Comparison of ENCODE assay signal across 8 cellular contexts in genomic region chr6:150622941-150623874, GRCh38. TPM values are rescaled to one million over a fixed set of nuclear protein-coding genes. Genes with fewer than 3 reads are reported as not detected.
A peak's percentile ranks its signal among the peaks of the same experiment; 100 is the strongest.
DNase-seq lines count a peak whose midpoint lies in the region; ATAC-seq and TF ChIP-seq lines count a peak whose summit lies in the region.

No MANE protein-coding gene starts in this region.

- H3K9me3 ChIP-seq in CD8-positive, alpha-beta T cell (ENCODE audit: low read length): no peaks in the 10 kb centered on the region
- no peaks in the 10 kb centered on the region for H3K9me3 ChIP-seq in MG63

- H3K4me1 ChIP-seq in CD8-positive, alpha-beta T cell (ENCODE audit: insufficient read depth, low read length): no peaks in the 10 kb centered on the region

- peak overlapping the region; percentile 3 for H3K27ac Mint-ChIP-seq in CD8-positive, alpha-beta T cell
- no peak overlapping the region for H3K27ac Mint-ChIP-seq in stimulated activated effector memory CD8-positive, alpha-beta T cell treated with anti-CD3 and anti-CD28 coated beads, Interleukin-12 subunit alpha, Interleukin-12 subunit beta, amount 100 ng/mL, for 72 hours

- H3K27me3 ChIP-seq in CD8-positive, alpha-beta T cell (ENCODE audit: insufficient read depth, low read length): no peaks in the 10 kb centered on the region
- H3K27me3 ChIP-seq in MG63: no peaks in the 10 kb centered on the region

- POLR2A ChIA-PET in CD8-positive, alpha-beta T cell (lab: Charles Lee): no interaction called here

- H3K4me3 Mint-ChIP-seq in CD8-positive, alpha-beta T cell: no peak overlapping the region
- H3K4me3 Mint-ChIP-seq in stimulated activated effector memory CD8-positive, alpha-beta T cell treated with anti-CD3 and anti-CD28 coated beads, Interleukin-12 subunit alpha, Interleukin-12 subunit beta, amount 100 ng/mL, for 72 hours: no peak overlapping the region

- peaks cover 6% of the 10 kb centered on the region for H3K4me1 Mint-ChIP-seq in CD8-positive, alpha-beta T cell (ENCODE audit: low read depth)
- H3K4me1 Mint-ChIP-seq in stimulated activated effector memory CD8-positive, alpha-beta T cell treated with anti-CD3 and anti-CD28 coated beads, Interleukin-12 subunit alpha, Interleukin-12 subunit beta, amount 100 ng/mL, for 72 hours: peaks cover 11% of the 10 kb centered on the region

- CTCF ChIA-PET in CD8-positive, alpha-beta T cell (lab: Charles Lee): no interaction called here

- peak; percentile 42 for ATAC-seq in CD8-positive, alpha-beta T cell
- peak; percentile 98 for ATAC-seq in HG03135 (IDR thresholded peaks at IDR 0.05; ENCODE audit: unreplicated experiment)
- peak; percentile 77 for ATAC-seq in stimulated activated effector memory CD8-positive, alpha-beta T cell treated with anti-CD3 and anti-CD28 coated beads, Interleukin-12 subunit alpha, Interleukin-12 subunit beta, amount 100 ng/mL, for 72 hours

- DNase-seq in CD8-positive, alpha-beta T cell: no peak
- DNase-seq in GM19240 (ENCODE audit: insufficient read length, low spot score) (peak; percentile 12), NCI-H774 (lab: John Stamatoyannopoulos, UW) (peak; percentile 16), MG63 (no peak), activated gamma-delta T cell treated with Interleukin-2 at 50 U/mL for 16 hours (no peak)
- no peak for DNase-seq in stimulated activated effector memory CD8-positive, alpha-beta T cell treated with anti-CD3 and anti-CD28 coated beads, Interleukin-12 subunit alpha, Interleukin-12 subunit beta, amount 100 ng/mL, for 72 hours (ENCODE audit: low spot score in 2 of 2)
- no peak for DNase-seq in stimulated activated CD4-positive, alpha-beta T cell treated with anti-CD3 and anti-CD28 coated beads, Interleukin-12 subunit alpha, Interleukin-12 subunit beta, amount 100 ng/mL, for 4 hours

- no peak overlapping the region for H3K4me3 ChIP-seq in CD8-positive, alpha-beta T cell (ENCODE audit: low read depth, low read length)
- no peak overlapping the region for H3K4me3 ChIP-seq in MG63

- peaks cover 2% of the 10 kb centered on the region for H3K27me3 Mint-ChIP-seq in CD8-positive, alpha-beta T cell (ENCODE audit: low read depth)

- no peaks in the 10 kb centered on the region for H3K36me3 ChIP-seq in CD8-positive, alpha-beta T cell (ENCODE audit: insufficient read depth, low read length)
- H3K36me3 ChIP-seq in MG63: no peaks in the 10 kb centered on the region

- no peaks in the 10 kb centered on the region for H3K36me3 Mint-ChIP-seq in CD8-positive, alpha-beta T cell
- no peaks in the 10 kb centered on the region for H3K36me3 Mint-ChIP-seq in stimulated activated effector memory CD8-positive, alpha-beta T cell treated with anti-CD3 and anti-CD28 coated beads, Interleukin-12 subunit alpha, Interleukin-12 subunit beta, amount 100 ng/mL, for 72 hours

- intact Hi-C loops in CD8-positive, alpha-beta T cell (cut with DNase I, micrococcal nuclease): no loop called here

- no peak for TF ChIP-seq CTCF in CD8-positive, alpha-beta T cell (IDR thresholded peaks at IDR 0.05)

- H3K9me3 Mint-ChIP-seq in CD8-positive, alpha-beta T cell: no peaks in the 10 kb centered on the region
- no peaks in the 10 kb centered on the region for H3K9me3 Mint-ChIP-seq in stimulated activated effector memory CD8-positive, alpha-beta T cell treated with anti-CD3 and anti-CD28 coated beads, Interleukin-12 subunit alpha, Interleukin-12 subunit beta, amount 100 ng/mL, for 72 hours

- H3K27ac ChIP-seq in CD8-positive, alpha-beta T cell (ENCODE audit: low read depth, low read length): no peak overlapping the region

RNA-seq across cellular contexts. Expression of gene PLEKHG1, which starts 23.5 kb away (rescaled TPM):
- 1 to 10 TPM; 2.0 to 3.3 TPM for total RNA-seq in CD8-positive, alpha-beta T cell
- total RNA-seq in MG63 (2014; rRNA removed; shearing (Covaris generic); ENCODE audit: low replicate concordance): 0.91 and 0.99 TPM in 2 replicates

Comparison
In these comparisons a context has a peak if more than half of its experiments do, and no peak if none do; other contexts are left out.
1. ATAC-seq: peak in every context shown above with its lines; median percentile 98 in HG03135; 77 in stimulated activated effector memory CD8-positive, alpha-beta T cell treated with anti-CD3 and anti-CD28 coated beads, Interleukin-12 subunit alpha, Interleukin-12 subunit beta, amount 100 ng/mL, for 72 hours; 42 in CD8-positive, alpha-beta T cell.
2. DNase-seq: peak in GM19240 (single experiment) and NCI-H774 (single experiment); none in CD8-positive, alpha-beta T cell (0 of 7), stimulated activated effector memory CD8-positive, alpha-beta T cell treated with anti-CD3 and anti-CD28 coated beads, Interleukin-12 subunit alpha, Interleukin-12 subunit beta, amount 100 ng/mL, for 72 hours (0 of 2), stimulated activated CD4-positive, alpha-beta T cell treated with anti-CD3 and anti-CD28 coated beads, Interleukin-12 subunit alpha, Interleukin-12 subunit beta, amount 100 ng/mL, for 4 hours (single experiment), MG63 (single experiment) and activated gamma-delta T cell treated with Interleukin-2 at 50 U/mL for 16 hours (single experiment).